9 cellular contexts compared by ENCODE assay signal in the genomic region with DNA sequence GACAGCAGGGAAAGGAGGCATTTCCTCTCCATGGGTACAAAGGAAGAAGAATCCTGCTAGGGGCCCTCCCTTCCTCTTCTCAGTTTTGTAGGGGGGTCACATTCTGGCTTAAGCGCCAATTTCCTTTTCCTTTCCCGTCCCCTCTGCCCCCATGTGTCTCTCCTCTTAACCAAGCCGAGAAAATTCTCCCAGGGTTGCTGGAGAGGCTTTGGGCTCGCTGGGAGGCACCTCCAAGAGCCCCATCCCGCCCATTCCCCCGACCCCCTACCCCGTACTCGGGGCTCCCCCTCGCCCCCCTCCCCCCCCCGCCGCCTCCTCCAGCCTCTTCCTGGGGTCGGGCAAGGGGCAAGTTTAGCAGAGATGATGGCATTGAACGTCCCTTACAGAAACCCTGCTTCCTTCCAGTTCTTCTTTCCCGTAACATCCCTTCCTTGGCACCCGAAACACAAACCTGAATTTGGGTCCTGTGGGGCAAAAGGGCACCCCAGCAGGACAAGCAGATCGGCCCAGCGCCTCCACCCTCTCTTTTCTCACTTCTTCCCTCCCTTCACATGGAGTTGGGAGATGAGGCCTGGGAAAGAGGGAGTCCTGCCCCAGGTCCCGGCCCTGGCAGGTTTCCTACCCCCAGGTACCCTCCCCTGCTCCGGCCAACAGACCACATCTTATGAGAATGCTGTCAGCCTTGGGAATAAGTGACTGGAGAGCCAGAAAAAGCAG.
DNase-seq lines count a peak whose midpoint lies in the region; ATAC-seq and TF ChIP-seq lines count a peak whose summit lies in the region.
"Had no signal": no experiment of that assay in that cellular context is flagged by ENCODE, and none has a peak within 500 bp of the region (broad histone marks: within the 10 kb centered on the region; RNA-seq: fewer than 3 reads in every experiment).

No MANE protein-coding gene starts in this region.

- H3K27ac ChIP-seq in C4-2B: peak overlapping the region; percentile 72
- H3K27ac ChIP-seq in duodenal mucosa (ENCODE audit: low read depth, low read length): peak overlapping the region; percentile 43

- DNase-seq in NT2/D1 (ENCODE audit: low read depth, low spot score) (no peak), nephron progenitor cell (no peak), NCI-H2196 (lab: John Stamatoyannopoulos, UW; ENCODE audit: unreplicated experiment) (no peak)
- no peak for DNase-seq in stimulated activated CD4-positive, alpha-beta T cell treated with anti-CD3 and anti-CD28 coated beads, Interleukin-2, amount 100 ng/mL, for 24 hours
- DNase-seq: NCI-H1048 had no signal

- H3K9me3 ChIP-seq in NT2/D1 (ENCODE audit: insufficient read depth, low read length): no peaks in the 10 kb centered on the region
- no peaks in the 10 kb centered on the region for H3K9me3 ChIP-seq in duodenal mucosa (ENCODE audit: control insufficient read depth in 1 of 2, low read length in 2 of 2)

- H3K36me3 ChIP-seq in NT2/D1 (ENCODE audit: insufficient read depth, insufficient read length, low read length) (peaks cover 52% of the 10 kb centered on the region), duodenal mucosa (ENCODE audit: control insufficient read depth in 1 of 2, insufficient read depth in 2 of 2, low read length in 2 of 2) (peaks cover 15 to 49% of the 10 kb centered on the region in 2 donors)

- H3K27ac Mint-ChIP-seq in nephron progenitor cell: no peak overlapping the region

- no peaks in the 10 kb centered on the region for H3K9me3 Mint-ChIP-seq in nephron progenitor cell

- H3K9ac ChIP-seq in NT2/D1 (ENCODE audit: insufficient read length, low read depth): peak overlapping the region; percentile 87
- peak overlapping the region; percentile 39 to 60 for H3K9ac ChIP-seq in duodenal mucosa (ENCODE audit: low read depth in 1 of 2, low read length in 2 of 2)

- H3K4me1 ChIP-seq in NT2/D1 (ENCODE audit: insufficient read depth, insufficient read length) (peaks cover 51% of the 10 kb centered on the region), duodenal mucosa (ENCODE audit: control insufficient read depth in 1 of 2, insufficient read depth in 2 of 2, low read length in 2 of 2) (peaks cover 29 to 41% of the 10 kb centered on the region in 2 donors)

- ATAC-seq in GM18868 (IDR thresholded peaks at IDR 0.05; ENCODE audit: unreplicated experiment): no peak
- no peak for ATAC-seq in GM18858 (IDR thresholded peaks at IDR 0.05; ENCODE audit: unreplicated experiment)

- peak overlapping the region; percentile 16 for H3K4me3 ChIP-seq in NT2/D1 (ENCODE audit: insufficient read length, low read depth)
- peak overlapping the region; percentile 8 to 50 for H3K4me3 ChIP-seq in duodenal mucosa (ENCODE audit: low read depth in 1 of 2, low read length in 2 of 2)

- H3K27me3 ChIP-seq in NT2/D1 (ENCODE audit: insufficient read depth, insufficient read length) (no peaks in the 10 kb centered on the region), duodenal mucosa (ENCODE audit: control insufficient read depth in 1 of 2, insufficient read depth in 2 of 2, low read length in 2 of 2) (no peaks in the 10 kb centered on the region)

- peak overlapping the region; percentile 62 for H3K4me3 Mint-ChIP-seq in nephron progenitor cell

- no peak for TF ChIP-seq CTCF in C4-2B (conservative IDR thresholded peaks at IDR 0.05)
- TF ChIP-seq CTCF in nephron progenitor cell (IDR thresholded peaks at IDR 0.05): no peak

- peaks cover 28% of the 10 kb centered on the region for H3K27me3 Mint-ChIP-seq in nephron progenitor cell (ENCODE audit: low read depth, poor library complexity)

- H3K4me1 Mint-ChIP-seq in nephron progenitor cell: peaks cover 57% of the 10 kb centered on the region

- H3K36me3 Mint-ChIP-seq in nephron progenitor cell (ENCODE audit: low read depth): peaks cover 4% of the 10 kb centered on the region
